In the genomic region with DNA sequence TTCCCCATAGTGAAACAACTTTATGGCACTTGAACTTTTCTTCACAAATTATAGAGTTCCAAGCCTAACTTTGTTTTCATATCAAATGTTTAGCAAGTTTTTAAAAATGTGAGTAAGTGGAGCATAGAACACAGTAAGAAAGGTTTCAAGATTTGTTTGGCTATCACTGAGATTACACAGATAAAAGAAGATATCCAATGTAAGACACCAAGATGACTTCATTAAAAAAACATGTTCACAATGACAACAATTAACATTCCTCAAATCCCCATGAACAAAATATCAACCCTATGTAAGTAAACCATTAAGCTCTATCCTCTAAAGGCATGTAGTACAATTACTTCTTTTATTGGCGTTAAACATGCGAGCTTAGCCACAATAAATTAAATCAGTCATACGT, we compare ENCODE assay signal across 28 cellular contexts.
"Had no signal": no experiment of that assay in that cellular context is flagged by ENCODE, and none has a peak within 500 bp of the region (broad histone marks: within the 10 kb centered on the region; RNA-seq: fewer than 3 reads in every experiment).

No MANE protein-coding gene starts in this region.

- H3K27me3 ChIP-seq: brain microvascular endothelial cell, esophagus squamous epithelium, gastrocnemius medialis had no signal

- H3K4me3 ChIP-seq: esophagus squamous epithelium, gastrocnemius medialis had no signal

- H3K4me1 ChIP-seq: esophagus squamous epithelium, gastrocnemius medialis had no signal

- DNase-seq: activated B cell treated with CpG ODN at 0.5 μM for 24 hours; activated CD4-positive, alpha-beta T cell treated with anti-CD3 and anti-CD28 coated beads for 48 hours; activated CD4-positive, alpha-beta T cell treated with anti-CD3 and anti-CD28 coated beads, Interleukin-2, amount 50 U/mL, for 1 hour; activated CD4-positive, alpha-beta T cell treated with anti-CD3 and anti-CD28 coated beads, Interleukin-2, amount 50 U/mL, for 48 hours; activated CD8-positive, alpha-beta memory T cell treated with anti-CD3 and anti-CD28 coated beads for 24 hours; activated CD8-positive, alpha-beta T cell treated with anti-CD3 and anti-CD28 coated beads for 36 hours; activated effector memory CD4-positive, alpha-beta T cell treated with Interleukin-2 at 50 U/mL for 16 hours; activated gamma-delta T cell treated with Interleukin-2 at 50 U/mL for 16 hours; activated naive CD4-positive, alpha-beta T cell treated with anti-CD3 and anti-CD28 coated beads, Interleukin-2, amount 50 U/mL, for 16 hours; activated naive CD4-positive, alpha-beta T cell treated with Interleukin-2 at 50 U/mL for 16 hours; activated T-cell treated with anti-CD3 and anti-CD28 coated beads, Interleukin-2, amount 50 U/mL, for 4 hours; amniotic stem cell; anterior cingulate cortex; brain microvascular endothelial cell; cortex of kidney; dermis blood vessel endothelial cell; effector CD4-positive, alpha-beta T cell; effector memory CD8-positive, alpha-beta T cell; esophagus squamous epithelium; foreskin fibroblast; gastrocnemius medialis; head of caudate nucleus; T-helper 1 cell; T-helper 17 cell; T1000; WERI-Rb-1 had no signal

- H3K27ac ChIP-seq: brain microvascular endothelial cell, esophagus squamous epithelium, gastrocnemius medialis, WERI-Rb-1 had no signal

- H3K36me3 ChIP-seq: brain microvascular endothelial cell, esophagus squamous epithelium, gastrocnemius medialis, WERI-Rb-1 had no signal

- H3K9me3 ChIP-seq: esophagus squamous epithelium, gastrocnemius medialis had no signal

- ATAC-seq: activated CD4-positive, CD25-positive, alpha-beta regulatory T cell treated with anti-CD3 and anti-CD28 coated beads, Interleukin-2, amount 50 U/mL, for 24 hours; activated CD8-positive, alpha-beta T cell treated with anti-CD3 and anti-CD28 coated beads for 36 hours; activated T-cell treated with anti-CD3 and anti-CD28 coated beads, Interleukin-2, amount 50 U/mL, for 4 hours; activated T-helper 17 cell treated with anti-CD3 and anti-CD28 coated beads, Interleukin-2, amount 50 U/mL, for 72 hours; effector memory CD8-positive, alpha-beta T cell; gastrocnemius medialis; T-helper 17 cell had no signal
